Comparison of ENCODE assay signal across 8 cellular contexts in genomic region chrX:154534526-154535322, GRCh38.
A peak's percentile ranks its signal among the peaks of the same experiment; 100 is the strongest.
DNase-seq lines count a peak whose midpoint lies in the region; ATAC-seq lines count a peak whose summit lies in the region.

No MANE protein-coding gene starts in this region.

- ATAC-seq in GM18909 (IDR thresholded peaks at IDR 0.05; ENCODE audit: poor library complexity, unreplicated experiment) (peak; percentile 92), HG03159 (IDR thresholded peaks at IDR 0.05; ENCODE audit: unreplicated experiment) (peak; percentile 93)

- no peaks in the 10 kb centered on the region for H3K27me3 ChIP-seq in layer of hippocampus (ENCODE audit: control insufficient read depth, insufficient read depth, low read length)

- H3K27ac ChIP-seq in caudate nucleus (ENCODE audit: low read depth, low read length): no peak overlapping the region
- peak overlapping the region; percentile 22 for H3K27ac ChIP-seq in layer of hippocampus (ENCODE audit: low read depth, low read length)

- peak; percentile 80 for DNase-seq in AG20443 (ENCODE audit: low spot score)
- DNase-seq in NCI-H446 (lab: John Stamatoyannopoulos, UW): peak; percentile 41 to 87
- DNase-seq in activated CD4-positive, CD25-positive, alpha-beta regulatory T cell treated with anti-CD3 and anti-CD28 coated beads, Interleukin-2, amount 50 U/mL, for 16 hours (ENCODE audit: low read depth, low spot score): peak; percentile 78
- peak in 59 of 61 donors; percentile 6 to 91 (median 69) for DNase-seq in caudate nucleus (lab: John Stamatoyannopoulos, UW)
- peak; percentile 87 for DNase-seq in stimulated activated CD4-positive, alpha-beta T cell treated with anti-CD3 and anti-CD28 coated beads, Interleukin-4, amount 100 ng/mL, for 24 hours
